ENCODE assay signal across 15 cellular contexts in the genomic region with DNA sequence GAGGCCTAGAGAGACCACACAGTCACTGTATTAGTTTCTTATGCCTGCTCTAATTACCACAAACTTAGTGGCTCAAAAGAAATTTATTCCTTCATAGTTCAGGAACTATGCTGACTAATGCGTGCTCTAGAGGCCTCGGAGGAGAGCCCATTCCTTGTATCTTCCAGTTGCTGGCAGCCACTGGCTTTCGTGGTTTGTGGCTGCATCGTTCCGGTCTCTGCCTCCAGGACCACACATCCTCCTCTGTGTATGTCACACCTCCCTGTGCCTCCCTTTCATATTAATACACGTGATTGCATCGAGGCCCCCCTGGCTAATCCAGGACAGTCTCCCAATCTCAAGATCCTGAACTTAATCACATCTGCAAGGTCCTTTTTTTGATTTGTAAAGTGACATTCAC. TPM values are rescaled to one million over a fixed set of nuclear protein-coding genes. Genes with fewer than 3 reads are reported as not detected.
DNase-seq lines count a peak whose midpoint lies in the region; ATAC-seq and TF ChIP-seq lines count a peak whose summit lies in the region.
"Had no signal": no experiment of that assay in that cellular context is flagged by ENCODE, and none has a peak within 500 bp of the region (broad histone marks: within the 10 kb centered on the region; RNA-seq: fewer than 3 reads in every experiment).

No MANE protein-coding gene starts in this region.

- H2AFZ ChIP-seq in IMR-90 (replicated peaks; ENCODE audit: low read length, poor library complexity), result no peak overlapping the region

- TF ChIP-seq POLR2A in IMR-90 (IDR thresholded peaks at IDR 0.05; ENCODE audit: low read depth, low read length) (no peak), upper lobe of left lung (IDR thresholded peaks at IDR 0.05) (no peak)

- no peak overlapping the region for H3K27ac Mint-ChIP-seq in activated naive CD4-positive, alpha-beta T cell treated with anti-CD3 and anti-CD28 coated beads, Interleukin-2, amount 10 ng/mL, durations not matched to agents 7 days and 5 days

- no peak overlapping the region for H3K4me3 ChIP-seq in BLaER1
- H3K4me3 ChIP-seq in IMR-90 (ENCODE audit: insufficient read depth, low read depth, low read length), result no peak overlapping the region
- H3K4me3 ChIP-seq in upper lobe of left lung, result no peak overlapping the region
- H3K4me3 ChIP-seq: upper lobe of right lung had no signal

- no peak overlapping the region for H2BK120ac ChIP-seq in IMR-90 (ENCODE audit: low read depth, low read length)

- intact Hi-C loops in IMR-90 (cut with micrococcal nuclease) (no loop called here), left colon (cut with DNase I, micrococcal nuclease) (no loop called here)

- no peak overlapping the region for H3K14ac ChIP-seq in IMR-90 (replicated peaks; ENCODE audit: low read depth, low read length)

- 62% methylated on average over 3 of the region's 7 CpGs; no CpG with 5 or more reads in 1 of the 2 experiments for WGBS in IMR-90 (ENCODE audit: extremely low coverage in 2 of 2, insufficient read length in 1 of 2), 2 experiments
- 75 to 78% methylated on average over 7 of the region's 7 CpGs for WGBS in upper lobe of left lung, 2 donors

- H3K23ac ChIP-seq in IMR-90 (ENCODE audit: low read depth, low read length), result no peak overlapping the region

- dilution Hi-C loops in IMR-90 (cut with HindIII; ENCODE audit: low sequenced_read_pairs, unreplicated experiment), result no loop called here

- no peak overlapping the region for H3K27ac ChIP-seq in BLaER1
- no peak overlapping the region for H3K27ac ChIP-seq in IMR-90 (ENCODE audit: insufficient read depth, low read length)
- H3K27ac ChIP-seq in upper lobe of left lung, result no peak overlapping the region
- H3K27ac ChIP-seq: foreskin keratinocyte, upper lobe of right lung had no signal

- H3K36me3 Mint-ChIP-seq in activated naive CD4-positive, alpha-beta T cell treated with anti-CD3 and anti-CD28 coated beads, Interleukin-2, amount 10 ng/mL, durations not matched to agents 7 days and 5 days, result no peaks in the 10 kb centered on the region

- peak; percentile 76 for DNase-seq in IMR-90
- peak; percentile 40 for DNase-seq in UCSD-AML1 (lab: John Stamatoyannopoulos, UW; ENCODE audit: unreplicated experiment)
- DNase-seq in kidney tubule cell (ENCODE audit: low spot score), result peak; percentile 71
- DNase-seq in left colon, result no peak
- DNase-seq in upper lobe of left lung, result no peak
- DNase-seq in activated naive CD4-positive, alpha-beta T cell treated with anti-CD3 and anti-CD28 coated beads, Interleukin-2, amount 10 ng/mL, durations not matched to agents 7 days and 5 days, result no peak
- DNase-seq: activated CD4-positive, alpha-beta T cell treated with anti-CD3 and anti-CD28 coated beads for 4 hours; activated T-cell treated with anti-CD3 and anti-CD28 coated beads, Interleukin-2, amount 50 U/mL, for 4 hours; amniotic stem cell; foreskin keratinocyte; MM.1S; SW 1271; upper lobe of right lung had no signal

- no peak overlapping the region for H2AK9ac ChIP-seq in IMR-90 (replicated peaks; ENCODE audit: low read depth, low read length, poor library complexity)

- no peak overlapping the region for H4K5ac ChIP-seq in IMR-90 (ENCODE audit: low read depth, low read length)

- H3K56ac ChIP-seq in IMR-90 (ENCODE audit: extremely low read depth, insufficient read depth, low read length), result no peak overlapping the region

- no peaks in the 10 kb centered on the region for H3K9me3 ChIP-seq in BLaER1
- H3K9me3 ChIP-seq in IMR-90 (ENCODE audit: control insufficient read depth, insufficient read depth, low read length), result no peaks in the 10 kb centered on the region
- no peaks in the 10 kb centered on the region for H3K9me3 ChIP-seq in upper lobe of left lung
- H3K9me3 ChIP-seq: upper lobe of right lung had no signal

- TF ChIP-seq RAD21 in IMR-90 (IDR thresholded peaks at IDR 0.05; ENCODE audit: low read length), result no peak

- no peaks in the 10 kb centered on the region for H3K79me1 ChIP-seq in IMR-90 (ENCODE audit: low read depth in 1 of 2, low read length in 2 of 2)

- peak overlapping the region; percentile 52 for H3K4me2 ChIP-seq in BLaER1
- no peak overlapping the region for H3K4me2 ChIP-seq in IMR-90 (ENCODE audit: low read depth, low read length)

- no peaks in the 10 kb centered on the region for H3K9me3 Mint-ChIP-seq in activated naive CD4-positive, alpha-beta T cell treated with anti-CD3 and anti-CD28 coated beads, Interleukin-2, amount 10 ng/mL, durations not matched to agents 7 days and 5 days
- H3K9me3 Mint-ChIP-seq: activated T-cell treated with anti-CD3 and anti-CD28 coated beads, Interleukin-2, amount 50 U/mL, for 4 hours had no signal

- no peak overlapping the region for H2BK15ac ChIP-seq in IMR-90 (ENCODE audit: low read depth, low read length)

- peaks cover 3% of the 10 kb centered on the region for H3K4me1 Mint-ChIP-seq in activated naive CD4-positive, alpha-beta T cell treated with anti-CD3 and anti-CD28 coated beads, Interleukin-2, amount 10 ng/mL, durations not matched to agents 7 days and 5 days

- H4K20me1 ChIP-seq in BLaER1 (no peaks in the 10 kb centered on the region), IMR-90 (ENCODE audit: insufficient read depth, low read length) (no peaks in the 10 kb centered on the region)

- ATAC-seq in IMR-90 (ENCODE audit: low read depth) (peak; percentile 93), left colon (no peak), upper lobe of left lung (ENCODE audit: low FRiP score in 2 of 2) (no peak), GM21786 (IDR thresholded peaks at IDR 0.05; ENCODE audit: unreplicated experiment) (no peak)
- ATAC-seq: activated T-cell treated with anti-CD3 and anti-CD28 coated beads, Interleukin-2, amount 50 U/mL, for 4 hours; foreskin keratinocyte; upper lobe of right lung had no signal

- no peaks in the 10 kb centered on the region for H3K36me3 ChIP-seq in BLaER1
- H3K36me3 ChIP-seq in IMR-90 (ENCODE audit: control insufficient read depth, insufficient read depth, low read length), result no peaks in the 10 kb centered on the region
- H3K36me3 ChIP-seq in upper lobe of left lung, result no peaks in the 10 kb centered on the region
- H3K36me3 ChIP-seq: upper lobe of right lung had no signal

- H3K9ac ChIP-seq in BLaER1, result no peak overlapping the region
- H3K9ac ChIP-seq in IMR-90 (ENCODE audit: low read depth, low read length), result no peak overlapping the region

- TF ChIP-seq EP300 in upper lobe of left lung (IDR thresholded peaks at IDR 0.05), result no peak

- H4K8ac ChIP-seq in IMR-90 (ENCODE audit: low read depth in 2 of 2, low read length in 2 of 2), result no peak overlapping the region

- H3K27me3 Mint-ChIP-seq in activated naive CD4-positive, alpha-beta T cell treated with anti-CD3 and anti-CD28 coated beads, Interleukin-2, amount 10 ng/mL, durations not matched to agents 7 days and 5 days, result peaks cover 17% of the 10 kb centered on the region

- no peak overlapping the region for H2BK5ac ChIP-seq in IMR-90 (ENCODE audit: low read depth, low read length, poor library complexity, severe bottlenecking)

- no peak overlapping the region for H3K18ac ChIP-seq in IMR-90 (ENCODE audit: low read depth, low read length)

- H3K27me3 ChIP-seq in BLaER1, result no peaks in the 10 kb centered on the region
- no peaks in the 10 kb centered on the region; the same call in 1 of the 2 replicates for H3K27me3 ChIP-seq in IMR-90 (ENCODE audit: control insufficient read depth, insufficient read depth, low read length)
- no peaks in the 10 kb centered on the region for H3K27me3 ChIP-seq in upper lobe of left lung

- no peak overlapping the region for H2BK20ac ChIP-seq in IMR-90 (ENCODE audit: low read depth, low read length)

- POLR2A ChIA-PET in IMR-90 (lab: Charles Lee; ENCODE audit: unreplicated experiment), result no interaction called here

- H3K4me3 Mint-ChIP-seq in activated naive CD4-positive, alpha-beta T cell treated with anti-CD3 and anti-CD28 coated beads, Interleukin-2, amount 10 ng/mL, durations not matched to agents 7 days and 5 days, result no peak overlapping the region
- H3K4me3 Mint-ChIP-seq: activated T-cell treated with anti-CD3 and anti-CD28 coated beads, Interleukin-2, amount 50 U/mL, for 4 hours had no signal

- in situ Hi-C loops in IMR-90 (cut with MboI; ENCODE audit: low sequenced_read_pairs), result no loop called here

- no peak for TF ChIP-seq CTCF in IMR-90 (conservative IDR thresholded peaks at IDR 0.05; ENCODE audit: low read depth, low read length)
- no peak for TF ChIP-seq CTCF in upper lobe of left lung (IDR thresholded peaks at IDR 0.05)

- no peaks in the 10 kb centered on the region for H3K9me1 ChIP-seq in IMR-90 (ENCODE audit: insufficient read depth, low read length)

- CTCF ChIA-PET in IMR-90 (lab: Yijun Ruan, JAX), result no interaction called here
- CTCF ChIA-PET in activated naive CD4-positive, alpha-beta T cell treated with anti-CD3 and anti-CD28 coated beads, Interleukin-2, amount 10 ng/mL, durations not matched to agents 7 days and 5 days (lab: Charles Lee), result no interaction called here

- no TSS peak for BruUV-seq in IMR-90 (replicated peaks; lab: Mats Ljungman, UMichigan)

- H2AK5ac ChIP-seq in IMR-90 (ENCODE audit: low read depth, low read length), result no peak overlapping the region

- H3K4ac ChIP-seq in IMR-90 (ENCODE audit: low read depth, low read length), result no peak overlapping the region

- no peak overlapping the region for H4K91ac ChIP-seq in IMR-90 (ENCODE audit: insufficient read depth, low read depth, low read length)

- peaks cover 55% of the 10 kb centered on the region for H3K4me1 ChIP-seq in BLaER1
- no peaks in the 10 kb centered on the region for H3K4me1 ChIP-seq in IMR-90 (ENCODE audit: control insufficient read depth, insufficient read depth, low read length)
- no peaks in the 10 kb centered on the region for H3K4me1 ChIP-seq in upper lobe of left lung
- H3K4me1 ChIP-seq: foreskin keratinocyte, upper lobe of right lung had no signal

TF ChIP-seq in IMR-90, 13 proteins besides CTCF, POLR2A, EP300 and RAD21:
- TF ChIP-seq SMC3 (IDR thresholded peaks at IDR 0.05; ENCODE audit: low read depth, low read length) (no peak), BHLHE40 (IDR thresholded peaks at IDR 0.05; ENCODE audit: low read depth, low read length) (peak; percentile 10; the same call in 1 of the 2 replicates)

RNA-seq across cellular contexts. Expression of a gene that starts 16.9 kb away (rescaled TPM):
- total RNA-seq in IMR-90 (2012; rRNA removed), result under 0.01 TPM in 2 replicates
- polyA plus RNA-seq in IMR-90 (2012; rRNA removed), result 0.03 and 0.17 TPM in 2 replicates
- 0.01 TPM in 2 replicates for polyA plus RNA-seq in IMR-90 (2012; cell fraction: cytosol; rRNA removed)
- 0.10 and 0.12 TPM in 2 replicates for polyA plus RNA-seq in IMR-90 (2012; cell fraction: nucleus; rRNA removed; ENCODE audit: low replicate concordance)
- total RNA-seq in left colon, result under 1 TPM in 1 of 2 donors, not detected in 1; 0.11 TPM
- total RNA-seq in upper lobe of left lung, result 1 to 10 TPM in 3 of 6 donors, under 1 TPM in 3; 0.11 to 4.2 (median 1.1) TPM
- polyA plus RNA-seq: foreskin keratinocyte had no signal

Comparison
In these comparisons a context has a peak if more than half of its experiments do, and no peak if none do; other contexts are left out.
1. DNase-seq: peak in IMR-90 (single experiment), UCSD-AML1 (single experiment) and kidney tubule cell (single experiment); none in left colon (0 of 2), upper lobe of left lung (0 of 2) and activated naive CD4-positive, alpha-beta T cell treated with anti-CD3 and anti-CD28 coated beads, Interleukin-2, amount 10 ng/mL, durations not matched to agents 7 days and 5 days (single experiment).